ENCODE assay signal across 13 cellular contexts in the genomic region with DNA sequence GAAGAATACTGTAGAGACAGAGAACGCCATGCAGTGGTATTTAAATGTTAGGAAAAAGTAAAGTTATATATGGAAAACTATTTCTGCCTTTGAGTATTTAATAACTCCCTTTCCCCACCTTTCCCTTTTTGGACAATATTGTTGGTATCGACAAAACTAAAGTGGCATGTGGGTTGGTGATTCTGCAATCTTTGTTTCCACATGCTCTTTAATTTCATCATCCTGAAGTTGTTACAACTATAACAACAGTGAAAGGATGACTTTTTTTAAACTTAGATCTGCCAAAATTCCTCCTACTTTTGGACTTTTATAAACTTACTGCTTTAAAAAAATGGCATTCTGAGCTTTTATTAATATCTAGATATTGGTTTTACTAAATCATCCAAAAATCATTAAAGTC.
"Had no signal": no experiment of that assay in that cellular context is flagged by ENCODE, and none has a peak within 500 bp of the region (broad histone marks: within the 10 kb centered on the region; RNA-seq: fewer than 3 reads in every experiment).

No MANE protein-coding gene starts in this region.

- H3K4me3 Mint-ChIP-seq: activated naive CD4-positive, alpha-beta T cell treated with anti-CD3 and anti-CD28 coated beads, Interleukin-2, amount 50 U/mL, for 24 hours; brain; naive thymus-derived CD4-positive, alpha-beta T cell; stimulated activated effector memory CD8-positive, alpha-beta T cell treated with anti-CD3 and anti-CD28 coated beads, Interleukin-12 subunit alpha, Interleukin-12 subunit beta, amount 100 ng/mL, for 72 hours had no signal

- H3K4me1 Mint-ChIP-seq: activated naive CD4-positive, alpha-beta T cell treated with anti-CD3 and anti-CD28 coated beads, Interleukin-2, amount 50 U/mL, for 24 hours; naive thymus-derived CD4-positive, alpha-beta T cell; stimulated activated effector memory CD8-positive, alpha-beta T cell treated with anti-CD3 and anti-CD28 coated beads, Interleukin-12 subunit alpha, Interleukin-12 subunit beta, amount 100 ng/mL, for 72 hours had no signal

- H3K4me3 ChIP-seq: smooth muscle cell, tibial nerve, vagina had no signal

- H3K36me3 Mint-ChIP-seq: stimulated activated effector memory CD8-positive, alpha-beta T cell treated with anti-CD3 and anti-CD28 coated beads, Interleukin-12 subunit alpha, Interleukin-12 subunit beta, amount 100 ng/mL, for 72 hours had no signal

- H3K27me3 Mint-ChIP-seq: activated naive CD4-positive, alpha-beta T cell treated with anti-CD3 and anti-CD28 coated beads, Interleukin-2, amount 50 U/mL, for 24 hours; brain had no signal

- DNase-seq: activated effector memory CD4-positive, alpha-beta T cell treated with Interleukin-2 at 50 U/mL for 16 hours; amygdala; cerebellar nuclear complex; hypothalamus; left colon; naive thymus-derived CD4-positive, alpha-beta T cell; T-helper 2 cell had no signal

- H3K27ac Mint-ChIP-seq: activated naive CD4-positive, alpha-beta T cell treated with anti-CD3 and anti-CD28 coated beads, Interleukin-2, amount 50 U/mL, for 24 hours; brain; naive thymus-derived CD4-positive, alpha-beta T cell; stimulated activated effector memory CD8-positive, alpha-beta T cell treated with anti-CD3 and anti-CD28 coated beads, Interleukin-12 subunit alpha, Interleukin-12 subunit beta, amount 100 ng/mL, for 72 hours had no signal

- H3K27ac ChIP-seq: tibial nerve, vagina had no signal

- H3K9me3 Mint-ChIP-seq: activated naive CD4-positive, alpha-beta T cell treated with anti-CD3 and anti-CD28 coated beads, Interleukin-2, amount 50 U/mL, for 24 hours; brain; naive thymus-derived CD4-positive, alpha-beta T cell; stimulated activated effector memory CD8-positive, alpha-beta T cell treated with anti-CD3 and anti-CD28 coated beads, Interleukin-12 subunit alpha, Interleukin-12 subunit beta, amount 100 ng/mL, for 72 hours had no signal

- H3K27me3 ChIP-seq: tibial nerve, vagina had no signal
